Comparison of ENCODE assay signal across 8 cellular contexts in the genomic region with DNA sequence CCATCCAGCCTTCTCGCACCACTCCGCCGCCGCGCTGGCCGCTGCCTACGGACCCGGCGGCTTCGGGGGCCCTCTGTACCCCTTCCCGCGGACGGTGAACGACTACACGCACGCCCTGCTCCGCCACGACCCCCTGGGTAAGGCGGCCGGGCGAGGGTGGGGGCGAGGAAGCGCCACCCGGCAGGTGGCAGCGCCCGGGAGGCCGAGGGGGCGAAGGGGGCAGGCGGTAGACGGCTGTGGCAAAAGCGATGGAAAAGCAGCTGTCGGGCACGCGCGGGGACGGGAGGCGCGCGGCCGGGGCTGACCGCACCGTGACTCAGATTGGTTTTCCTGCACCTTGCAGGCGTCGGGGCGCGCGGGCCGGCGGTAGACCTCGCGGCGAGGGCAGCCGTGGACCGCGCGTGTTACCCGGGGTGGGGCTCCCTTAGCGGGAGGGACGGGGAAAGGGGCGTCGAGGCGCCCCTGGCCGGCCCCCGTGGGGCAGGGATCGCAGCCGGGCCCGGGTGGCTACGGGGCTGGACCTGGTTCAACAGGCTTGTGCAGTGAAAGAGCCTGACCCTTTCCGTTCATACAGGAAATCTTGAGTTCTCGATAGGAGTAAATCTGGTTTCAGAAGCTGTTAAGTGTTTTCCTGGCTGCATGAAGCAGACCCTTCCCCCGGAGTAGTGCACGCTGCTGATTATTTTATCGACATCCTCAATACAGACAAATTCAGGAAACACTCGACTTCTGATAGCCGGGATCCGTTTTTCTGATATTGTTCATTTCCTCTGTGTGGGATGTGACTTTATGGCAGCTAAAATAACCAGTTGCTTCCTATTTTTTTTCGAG. TPM values are rescaled to one million over a fixed set of nuclear protein-coding genes. Genes with fewer than 3 reads are reported as not detected.
DNase-seq lines count a peak whose midpoint lies in the region; ATAC-seq and TF ChIP-seq lines count a peak whose summit lies in the region.

No MANE protein-coding gene starts in this region.

- peak overlapping the region; percentile 85 for H3K4me2 ChIP-seq in SK-N-SH

- H3K9me2 ChIP-seq in SK-N-SH: no peaks in the 10 kb centered on the region

- intact Hi-C loops in CD4-positive, alpha-beta T cell (cut with DNase I, micrococcal nuclease): no loop called here
- intact Hi-C loops in heart right ventricle (cut with DNase I): loop anchor here in 7 of 10 donors (2.0 to 10.0 kb wide), 9 partner anchors 66 to 187 kb away; a partner anchor contains a TSS
- intact Hi-C loops in prostate gland (cut with DNase I): loop anchor here (5.0 to 10.0 kb wide), 2 partner anchors 98 to 154 kb away; a partner anchor contains a TSS

- POLR2A ChIA-PET in CD4-positive, alpha-beta T cell (lab: Charles Lee): interaction anchor here (0.7 to 2.1 kb wide), 4 partner anchors 10 to 1312 kb away, joined by 3 to 7 read pairs (median 3); a partner anchor contains a TSS
- POLR2A ChIA-PET in SK-N-SH (lab: Yijun Ruan, JAX): no interaction called here

- peak; percentile 59 for ATAC-seq in CD4-positive, alpha-beta T cell (ENCODE audit: poor library complexity)
- ATAC-seq in HG02678 (IDR thresholded peaks at IDR 0.05; ENCODE audit: unreplicated experiment) (peak; percentile 28), heart right ventricle (peak; percentile 45 to 86 (median 76))

- H3K4me3 Mint-ChIP-seq in CD4-positive, alpha-beta T cell: peak overlapping the region; percentile 85
- peak overlapping the region; percentile 73 for H3K4me3 Mint-ChIP-seq in activated naive CD4-positive, alpha-beta T cell treated with anti-CD3 and anti-CD28 coated beads, Interleukin-2, amount 50 U/mL, for 24 hours

- no peak for TF ChIP-seq RAD21 in SK-N-SH (IDR thresholded peaks at IDR 0.05; ENCODE audit: low read length)

- H3K36me3 Mint-ChIP-seq in CD4-positive, alpha-beta T cell (ENCODE audit: low read depth): no peaks in the 10 kb centered on the region
- no peaks in the 10 kb centered on the region for H3K36me3 Mint-ChIP-seq in activated naive CD4-positive, alpha-beta T cell treated with anti-CD3 and anti-CD28 coated beads, Interleukin-2, amount 50 U/mL, for 24 hours

- TF ChIP-seq CTCF in CD4-positive, alpha-beta T cell (IDR thresholded peaks at IDR 0.05): no peak
- 0 out of 2 replicates have a peak, but pooled peaks have one; percentile 10 for TF ChIP-seq CTCF in SK-N-SH (IDR thresholded peaks at IDR 0.05)
- TF ChIP-seq CTCF in heart right ventricle (IDR thresholded peaks at IDR 0.05): peak in 1 of 9 donors; percentile 3
- no peak for TF ChIP-seq CTCF in prostate gland (IDR thresholded peaks at IDR 0.05)

- H3K36me3 ChIP-seq in SK-N-SH (replicated peaks in 1 of 2; ENCODE audit: control insufficient read depth in 1 of 2, insufficient read depth in 2 of 2, low read length in 1 of 2) (no peaks in the 10 kb centered on the region), heart right ventricle (peaks cover 0 to 35% (median 5%) of the 10 kb centered on the region in 9 donors), prostate gland (no peaks in the 10 kb centered on the region)

- peaks cover 3% of the 10 kb centered on the region for H3K9me3 Mint-ChIP-seq in CD4-positive, alpha-beta T cell
- H3K9me3 Mint-ChIP-seq in activated naive CD4-positive, alpha-beta T cell treated with anti-CD3 and anti-CD28 coated beads, Interleukin-2, amount 50 U/mL, for 24 hours: no peaks in the 10 kb centered on the region

- H3K79me2 ChIP-seq in SK-N-SH (ENCODE audit: insufficient read depth): no peaks in the 10 kb centered on the region

- H3K4me1 Mint-ChIP-seq in CD4-positive, alpha-beta T cell (ENCODE audit: low read depth): peaks cover 32% of the 10 kb centered on the region
- peaks cover 26% of the 10 kb centered on the region for H3K4me1 Mint-ChIP-seq in activated naive CD4-positive, alpha-beta T cell treated with anti-CD3 and anti-CD28 coated beads, Interleukin-2, amount 50 U/mL, for 24 hours

- no peak overlapping the region for H3K27ac Mint-ChIP-seq in CD4-positive, alpha-beta T cell
- H3K27ac Mint-ChIP-seq in activated naive CD4-positive, alpha-beta T cell treated with anti-CD3 and anti-CD28 coated beads, Interleukin-2, amount 50 U/mL, for 24 hours: no peak overlapping the region

- H3K9ac ChIP-seq in SK-N-SH: peak overlapping the region; percentile 68

- peak overlapping the region; percentile 61 to 76 for H3K4me3 ChIP-seq in SK-N-SH (ENCODE audit: low read depth in 2 of 2, low read length in 1 of 2)
- peak overlapping the region; percentile 60 to 78 (median 67) for H3K4me3 ChIP-seq in heart right ventricle
- H3K4me3 ChIP-seq in prostate gland: peak overlapping the region; percentile 50 to 65

- peaks cover 82% of the 10 kb centered on the region for H3K27me3 Mint-ChIP-seq in CD4-positive, alpha-beta T cell
- peaks cover 49% of the 10 kb centered on the region for H3K27me3 Mint-ChIP-seq in activated naive CD4-positive, alpha-beta T cell treated with anti-CD3 and anti-CD28 coated beads, Interleukin-2, amount 50 U/mL, for 24 hours

- no peak overlapping the region for H3K27ac ChIP-seq in CD4-positive, alpha-beta T cell (ENCODE audit: low read depth, low read length)
- H3K27ac ChIP-seq in SK-N-SH (ENCODE audit: low read depth in 2 of 2, low read length in 1 of 2) (no peak overlapping the region), heart right ventricle (peak overlapping the region; percentile 75 to 95 (median 94)), prostate gland (peak overlapping the region; percentile 54 to 77)

- peak; percentile 23 to 62 (median 35) for DNase-seq in CD4-positive, alpha-beta T cell
- DNase-seq in SK-N-SH: peak; percentile 59
- peak; percentile 67 to 68 for DNase-seq in heart right ventricle
- DNase-seq in prostate gland (ENCODE audit: low spot score): no peak
- DNase-seq in D341Med (ENCODE audit: low spot score): no peak
- DNase-seq in inferior parietal cortex (ENCODE audit: extremely low spot score): no peak

- H3F3A ChIP-seq in SK-N-SH (replicated peaks; ENCODE audit: insufficient read depth): peaks cover 8% of the 10 kb centered on the region

- H2AFZ ChIP-seq in SK-N-SH (ENCODE audit: low read depth): peak overlapping the region; percentile 97

- 51% methylated on average over 13 of the region's 77 CpGs for WGBS in SK-N-SH (ENCODE audit: low lambda C conversion rate)
- WGBS in heart right ventricle, 2 donors: 3% methylated on average over 58 to 77 of the region's 77 CpGs
- 12% methylated on average over 59 of the region's 77 CpGs for WGBS in prostate gland

- no peak for TF ChIP-seq EP300 in SK-N-SH (IDR thresholded peaks at IDR 0.05; ENCODE audit: borderline replicate concordance in 1 of 2, low read depth in 1 of 2, low read length in 1 of 2)

- no peaks in the 10 kb centered on the region for H4K20me1 ChIP-seq in SK-N-SH (ENCODE audit: insufficient read depth)

- H3K9me3 ChIP-seq in CD4-positive, alpha-beta T cell (ENCODE audit: control insufficient read depth, low read length): no peaks in the 10 kb centered on the region
- H3K9me3 ChIP-seq in SK-N-SH: no peaks in the 10 kb centered on the region
- peaks cover 0 to 11% (median 4%) of the 10 kb centered on the region in 11 donors for H3K9me3 ChIP-seq in heart right ventricle
- no peaks in the 10 kb centered on the region for H3K9me3 ChIP-seq in prostate gland

- H3K27me3 ChIP-seq in CD4-positive, alpha-beta T cell (ENCODE audit: control insufficient read depth, insufficient read depth, low read length): peaks cover 61% of the 10 kb centered on the region
- H3K27me3 ChIP-seq in SK-N-SH (ENCODE audit: insufficient read depth) (no peaks in the 10 kb centered on the region), heart right ventricle (peaks cover 0 to 73% (median 59%) of the 10 kb centered on the region in 7 donors), prostate gland (replicated peaks; ENCODE audit: insufficient read depth) (no peaks in the 10 kb centered on the region)

- CTCF ChIA-PET in CD4-positive, alpha-beta T cell (lab: Charles Lee): no interaction called here
- CTCF ChIA-PET in SK-N-SH (lab: Yijun Ruan, JAX): interaction anchor here (1.1 to 1.4 kb wide), 3 partner anchors 100 to 132 kb away, joined by 3 to 4 read pairs (median 3); a partner anchor contains a TSS

- H3K4me1 ChIP-seq in SK-N-SH (ENCODE audit: control insufficient read depth in 1 of 2, insufficient read depth in 2 of 2, low read depth in 1 of 2, low read length in 1 of 2) (peaks cover 4 to 5% of the 10 kb centered on the region in 2 experiments; a peak in 2 of 4 replicates), heart right ventricle (peaks cover 0 to 42% (median 25%) of the 10 kb centered on the region in 9 donors), prostate gland (replicated peaks) (no peaks in the 10 kb centered on the region)

- no peak for TF ChIP-seq POLR2A in prostate gland (IDR thresholded peaks at IDR 0.05)

TF ChIP-seq in SK-N-SH, 30 proteins besides CTCF, POLR2A, EP300 and RAD21 (continues in another document):
- TF ChIP-seq, protein P1, sequence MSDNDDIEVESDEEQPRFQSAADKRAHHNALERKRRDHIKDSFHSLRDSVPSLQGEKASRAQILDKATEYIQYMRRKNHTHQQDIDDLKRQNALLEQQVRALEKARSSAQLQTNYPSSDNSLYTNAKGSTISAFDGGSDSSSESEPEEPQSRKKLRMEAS (IDR thresholded peaks at IDR 0.05; ENCODE audit: low read depth): peak; percentile 25; the same call in 1 of the 2 replicates
- TF ChIP-seq GABPA (IDR thresholded peaks at IDR 0.05; ENCODE audit: low read depth): no peak
- TF ChIP-seq TCF12 (IDR thresholded peaks at IDR 0.05): no peak
- TF ChIP-seq, protein P2, sequence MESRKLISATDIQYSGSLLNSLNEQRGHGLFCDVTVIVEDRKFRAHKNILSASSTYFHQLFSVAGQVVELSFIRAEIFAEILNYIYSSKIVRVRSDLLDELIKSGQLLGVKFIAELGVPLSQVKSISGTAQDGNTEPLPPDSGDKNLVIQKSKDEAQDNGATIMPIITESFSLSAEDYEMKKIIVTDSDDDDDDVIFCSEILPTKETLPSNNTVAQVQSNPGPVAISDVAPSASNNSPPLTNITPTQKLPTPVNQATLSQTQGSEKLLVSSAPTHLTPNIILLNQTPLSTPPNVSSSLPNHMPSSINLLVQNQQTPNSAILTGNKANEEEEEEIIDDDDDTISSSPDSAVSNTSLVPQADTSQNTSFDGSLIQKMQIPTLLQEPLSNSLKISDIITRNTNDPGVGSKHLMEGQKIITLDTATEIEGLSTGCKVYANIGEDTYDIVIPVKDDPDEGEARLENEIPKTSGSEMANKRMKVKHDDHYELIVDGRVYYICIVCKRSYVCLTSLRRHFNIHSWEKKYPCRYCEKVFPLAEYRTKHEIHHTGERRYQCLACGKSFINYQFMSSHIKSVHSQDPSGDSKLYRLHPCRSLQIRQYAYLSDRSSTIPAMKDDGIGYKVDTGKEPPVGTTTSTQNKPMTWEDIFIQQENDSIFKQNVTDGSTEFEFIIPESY (IDR thresholded peaks at IDR 0.05; ENCODE audit: borderline replicate concordance, low read depth): no peak
- TF ChIP-seq JUND (IDR thresholded peaks at IDR 0.05): no peak
- TF ChIP-seq MXI1 (IDR thresholded peaks at IDR 0.05; ENCODE audit: low read depth, low read length): no peak

RNA-seq across cellular contexts. Expression of a gene that starts 0.7 kb away (rescaled TPM):
- 1 to 10 TPM in 1 of 2 experiments, under 1 TPM in 1; 0.96 to 1.0 TPM for total RNA-seq in CD4-positive, alpha-beta T cell
- 0.75 and 1.1 TPM in 2 replicates for polyA plus RNA-seq in SK-N-SH (2012; rRNA removed)
- polyA plus RNA-seq in SK-N-SH (2012; cell fraction: cytosol; rRNA removed): 1.2 and 1.3 TPM in 2 replicates
- polyA plus RNA-seq in SK-N-SH (2012; cell fraction: nucleus; rRNA removed): 2.1 and 2.3 TPM in 2 replicates
- 1 to 10 TPM; 1.8 to 8.7 (median 4.3) TPM for total RNA-seq in heart right ventricle
- 1 to 10 TPM; 3.8 to 5.2 TPM for polyA plus RNA-seq in heart right ventricle
- total RNA-seq in prostate gland: 1 to 10 TPM; 3.0 to 6.6 TPM

Comparison
In these comparisons a context has a peak if more than half of its experiments do, and no peak if none do; other contexts are left out.
1. DNase-seq: peak in CD4-positive, alpha-beta T cell (10 of 10), SK-N-SH (single experiment) and heart right ventricle (2 of 2); none in prostate gland (single experiment), D341Med (single experiment) and inferior parietal cortex (single experiment).
2. H3K27ac ChIP-seq: peak in heart right ventricle (10 of 10) and prostate gland (2 of 2); none in CD4-positive, alpha-beta T cell (single experiment) and SK-N-SH (0 of 2).
3. intact Hi-C loops: an anchor here in heart right ventricle (2.0 to 10.0 kb wide) and prostate gland (5.0 to 10.0 kb wide); none called in CD4-positive, alpha-beta T cell.
4. Peak in every context shown above with its lines, with median percentiles within 50 percentile points of each other: ATAC-seq and H3K4me3 ChIP-seq.